Comparison of ENCODE assay signal across 19 cellular contexts in the genomic region with DNA sequence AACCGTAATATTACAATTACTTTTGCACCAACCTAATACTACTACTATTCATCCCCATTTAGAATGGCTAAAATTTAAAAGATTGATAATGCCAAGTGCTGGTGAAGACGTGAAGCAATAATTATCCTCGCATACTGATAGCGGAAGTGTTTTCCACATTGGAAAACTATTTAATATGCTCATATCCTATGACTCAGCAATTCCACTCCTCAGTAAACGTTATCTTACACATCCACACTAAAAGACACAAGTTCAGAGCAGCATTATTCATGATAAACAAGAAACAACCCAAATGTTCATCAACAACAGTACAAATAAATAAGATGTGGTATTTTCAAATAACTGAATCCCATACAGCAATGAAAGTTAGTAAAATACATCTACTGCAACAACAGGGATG.
"Had no signal": no experiment of that assay in that cellular context is flagged by ENCODE, and none has a peak within 500 bp of the region (broad histone marks: within the 10 kb centered on the region; RNA-seq: fewer than 3 reads in every experiment).

No MANE protein-coding gene starts in this region.

- H3K27me3 Mint-ChIP-seq: activated CD8-positive, alpha-beta T cell treated with anti-CD3 and anti-CD28 coated beads for 36 hours; activated naive CD4-positive, alpha-beta T cell treated with anti-CD3 and anti-CD28 coated beads, Interleukin-2, amount 10 ng/mL, durations not matched to agents 7 days and 5 days; activated T-cell treated with anti-CD3 and anti-CD28 coated beads, Interleukin-2, amount 50 U/mL, for 24 hours; effector memory CD8-positive, alpha-beta T cell; natural killer cell treated with Interleukin-12 subunit alpha and Interleukin-12 subunit beta and Interleukin-15 and Interleukin-18, amount 100 ng/mL, for 72 hours; T-cell had no signal

- FAIRE-seq: pancreas, urothelium cell line had no signal

- ATAC-seq: activated CD8-positive, alpha-beta T cell treated with anti-CD3 and anti-CD28 coated beads for 36 hours; effector memory CD8-positive, alpha-beta T cell; natural killer cell treated with Interleukin-12 subunit alpha and Interleukin-12 subunit beta and Interleukin-15 and Interleukin-18, amount 100 ng/mL, for 72 hours; pancreas; SK-N-SH treated with all-trans-retinoic acid at 6 μM for 48 hours; T-cell had no signal

- H3K27me3 ChIP-seq: ascending aorta, breast epithelium, neutrophil, pancreas, tibial nerve had no signal

- H3K9me3 Mint-ChIP-seq: activated naive CD4-positive, alpha-beta T cell treated with anti-CD3 and anti-CD28 coated beads, Interleukin-2, amount 10 ng/mL, durations not matched to agents 7 days and 5 days; activated T-cell treated with anti-CD3 and anti-CD28 coated beads, Interleukin-2, amount 50 U/mL, for 24 hours; effector memory CD8-positive, alpha-beta T cell; natural killer cell treated with Interleukin-12 subunit alpha and Interleukin-12 subunit beta and Interleukin-15 and Interleukin-18, amount 100 ng/mL, for 72 hours had no signal

- DNase-seq: activated CD4-positive, alpha-beta T cell treated with anti-CD3 and anti-CD28 coated beads for 48 hours; activated CD4-positive, CD25-positive, alpha-beta regulatory T cell; activated CD8-positive, alpha-beta T cell treated with anti-CD3 and anti-CD28 coated beads for 36 hours; activated naive CD4-positive, alpha-beta T cell treated with anti-CD3 and anti-CD28 coated beads, Interleukin-2, amount 10 ng/mL, durations not matched to agents 7 days and 5 days; activated T-cell treated with anti-CD3 and anti-CD28 coated beads, Interleukin-2, amount 50 U/mL, for 24 hours; effector memory CD8-positive, alpha-beta T cell; foreskin melanocyte; head of caudate nucleus; pancreas; stimulated activated naive CD4-positive, alpha-beta T cell treated with Interleukin-2 at 50 U/mL for 16 hours; T-cell had no signal

- H3K9me3 ChIP-seq: ascending aorta, breast epithelium, neutrophil, pancreas, tibial nerve had no signal

- H3K36me3 ChIP-seq: breast epithelium had no signal

- H3K27ac Mint-ChIP-seq: activated CD8-positive, alpha-beta T cell treated with anti-CD3 and anti-CD28 coated beads for 36 hours; activated naive CD4-positive, alpha-beta T cell treated with anti-CD3 and anti-CD28 coated beads, Interleukin-2, amount 10 ng/mL, durations not matched to agents 7 days and 5 days; activated T-cell treated with anti-CD3 and anti-CD28 coated beads, Interleukin-2, amount 50 U/mL, for 24 hours; mesothelial cell of epicardium; natural killer cell treated with Interleukin-12 subunit alpha and Interleukin-12 subunit beta and Interleukin-15 and Interleukin-18, amount 100 ng/mL, for 72 hours; T-cell had no signal

- H3K27ac ChIP-seq: ascending aorta, breast epithelium, neutrophil, pancreas, tibial nerve had no signal

- H3K4me3 ChIP-seq: ascending aorta, breast epithelium, pancreas, tibial nerve had no signal

- H3K4me1 Mint-ChIP-seq: activated naive CD4-positive, alpha-beta T cell treated with anti-CD3 and anti-CD28 coated beads, Interleukin-2, amount 10 ng/mL, durations not matched to agents 7 days and 5 days; T-cell had no signal

- H3K4me3 Mint-ChIP-seq: activated CD8-positive, alpha-beta T cell treated with anti-CD3 and anti-CD28 coated beads for 36 hours; activated naive CD4-positive, alpha-beta T cell treated with anti-CD3 and anti-CD28 coated beads, Interleukin-2, amount 10 ng/mL, durations not matched to agents 7 days and 5 days; activated T-cell treated with anti-CD3 and anti-CD28 coated beads, Interleukin-2, amount 50 U/mL, for 24 hours; effector memory CD8-positive, alpha-beta T cell; mesothelial cell of epicardium; natural killer cell treated with Interleukin-12 subunit alpha and Interleukin-12 subunit beta and Interleukin-15 and Interleukin-18, amount 100 ng/mL, for 72 hours; T-cell had no signal

- H3K4me1 ChIP-seq: ascending aorta, breast epithelium, pancreas, tibial nerve had no signal
